ENCODE assay signal across 8 cellular contexts in the genomic region with DNA sequence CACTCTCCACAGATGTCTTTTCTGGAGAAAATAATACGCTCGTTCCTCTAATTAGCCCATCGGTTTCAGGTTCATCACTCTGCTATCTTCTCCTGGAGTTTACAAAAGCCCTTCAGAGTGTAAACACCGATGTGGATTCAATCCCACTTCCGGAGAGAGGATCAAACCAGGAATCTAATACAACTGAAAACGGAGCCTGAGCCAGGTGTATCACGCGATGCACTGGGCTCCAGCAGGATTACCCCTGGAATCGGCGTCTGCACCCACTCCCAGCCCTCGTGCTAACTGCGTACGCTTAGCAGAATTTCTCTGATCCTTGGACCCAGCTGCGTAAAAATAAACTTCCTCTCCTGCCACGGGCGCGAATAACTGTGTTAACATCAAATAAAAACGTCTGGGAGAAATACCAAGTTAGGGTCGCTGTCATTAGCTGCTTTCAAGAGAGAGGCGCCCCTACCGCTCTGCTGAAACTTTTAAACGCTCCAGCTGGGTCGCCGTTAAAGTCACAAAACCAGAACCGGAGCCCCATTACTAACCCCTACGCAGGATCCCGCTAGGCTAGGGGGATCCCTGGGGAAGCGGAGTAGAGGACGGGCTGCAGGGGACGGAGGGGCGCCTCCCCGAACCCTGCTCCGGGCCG. TPM values are rescaled to one million over a fixed set of nuclear protein-coding genes. Genes with fewer than 3 reads are reported as not detected.
DNase-seq lines count a peak whose midpoint lies in the region; ATAC-seq and TF ChIP-seq lines count a peak whose summit lies in the region.

No MANE protein-coding gene starts in this region.

- intact Hi-C loops in heart right ventricle (cut with DNase I) = loop anchor here in 6 of 10 donors (1.0 to 10.0 kb wide), 7 partner anchors 34 to 166 kb away; partner anchors contain the start of genes TRIM4 (in 2 of the 6), MBLAC1 (in 1 of the 6) and ZSCAN21 (in 1 of the 6)
- intact Hi-C loops in left ventricle myocardium superior (cut with micrococcal nuclease) = no loop called here
- intact Hi-C loops in dorsolateral prefrontal cortex (cut with DNase I) = loop anchor here (1.0 to 10.0 kb wide), 3 partner anchors 34 to 86 kb away; partner anchors contain the start of gene ZSCAN21 (in 2 of the 2)
- intact Hi-C loops in natural killer cell (cut with micrococcal nuclease) = loop anchor here (1.0 to 5.0 kb wide), 5 partner anchors 34 to 140 kb away; partner anchors contain the start of genes CNPY4, TAF6 and ZSCAN21

- H3K27ac ChIP-seq in heart right ventricle (peak overlapping the region; percentile 65 to 96 (median 89)), dorsolateral prefrontal cortex (peak overlapping the region in 57 of 59 donors; percentile 30 to 97 (median 88))

- H3K4me1 Mint-ChIP-seq in natural killer cell = peaks cover 20 to 37% of the 10 kb centered on the region in 2 donors

- H3K4me3 Mint-ChIP-seq in natural killer cell = peak overlapping the region; percentile 90

- DNase-seq in heart right ventricle (no peak), left ventricle myocardium superior (no peak), NCI-H774 (lab: John Stamatoyannopoulos, UW) (peak; percentile 56), dorsolateral prefrontal cortex (no peak), natural killer cell (no peak), KBM-7 (no peak), NCI-H226 (no peak)
- no peak for DNase-seq in activated effector memory CD4-positive, alpha-beta T cell treated with anti-CD3 and anti-CD28 coated beads, Interleukin-2, amount 50 U/mL, for 16 hours

- H3K4me3 ChIP-seq in heart right ventricle (peak overlapping the region; percentile 71 to 99 (median 90)), dorsolateral prefrontal cortex (peak overlapping the region; percentile 62 to 100 (median 97))

- H3K27me3 ChIP-seq in heart right ventricle = no peaks in the 10 kb centered on the region
- no peaks in the 10 kb centered on the region for H3K27me3 ChIP-seq in dorsolateral prefrontal cortex

- H3K9me3 ChIP-seq in heart right ventricle = no peaks in the 10 kb centered on the region

- peaks cover 0 to 43% (median 24%) of the 10 kb centered on the region in 9 donors for H3K36me3 ChIP-seq in heart right ventricle

- in situ Hi-C loops in KBM-7 (cut with MboI; ENCODE audit: low pct_unique_long_range_greater_than_20kb, low sequenced_read_pairs) = no loop called here

- no peak for ATAC-seq in heart right ventricle
- no peak for ATAC-seq in left ventricle myocardium superior
- peak in 1 of 3 donors; percentile 1 for ATAC-seq in natural killer cell

- H3K36me3 Mint-ChIP-seq in natural killer cell = no peaks in the 10 kb centered on the region

- no peak for TF ChIP-seq CTCF in heart right ventricle (IDR thresholded peaks at IDR 0.05)
- TF ChIP-seq CTCF in dorsolateral prefrontal cortex (IDR thresholded peaks at IDR 0.05 in 54 of 56, conservative IDR thresholded peaks at IDR 0.05 in 2 of 56; ENCODE audit: low read depth in 1 of 56, partially characterized antibody in 56 of 56) = no peak
- no peak for TF ChIP-seq CTCF in natural killer cell (IDR thresholded peaks at IDR 0.05)

- peaks cover 7 to 42% (median 32%) of the 10 kb centered on the region in 9 donors for H3K4me1 ChIP-seq in heart right ventricle

- no peaks in the 10 kb centered on the region for H3K9me3 Mint-ChIP-seq in natural killer cell

- WGBS in heart right ventricle, 2 donors = 1% methylated on average over 34 of the region's 34 CpGs

- peak overlapping the region; percentile 77 to 83 for H3K27ac Mint-ChIP-seq in natural killer cell

- H3K27me3 Mint-ChIP-seq in natural killer cell (ENCODE audit: low read depth in 2 of 2) = no peaks in the 10 kb centered on the region

RNA-seq across cellular contexts. Expression of gene ZNF3, which starts 0.5 kb away (rescaled TPM):
- total RNA-seq in heart right ventricle (10 to 100 TPM; 14.1 to 17.8 (median 15.3) TPM), left ventricle myocardium superior (15.6 TPM), dorsolateral prefrontal cortex (10 to 100 TPM; 17.5 to 42.7 (median 26.8) TPM), natural killer cell (10 to 100 TPM; 37.8 to 51.6 (median 49.0) TPM)
- polyA plus RNA-seq in heart right ventricle = 10 to 100 TPM in 1 of 2 donors, 1 to 10 TPM in 1; 9.0 to 17.7 TPM

RNA-seq across cellular contexts. Expression of gene COPS6, which starts 7.8 kb away (rescaled TPM):
- total RNA-seq in heart right ventricle (100 to 1,000 TPM; 106 to 130 (median 113) TPM), left ventricle myocardium superior (126 TPM), dorsolateral prefrontal cortex (100 to 1,000 TPM in 100 of 120 experiments, 10 to 100 TPM in 20; 82.0 to 137 (median 116) TPM), natural killer cell (10 to 100 TPM; 79.0 to 94.6 (median 84.4) TPM)
- 100 to 1,000 TPM; 121 to 135 TPM for polyA plus RNA-seq in heart right ventricle

RNA-seq across cellular contexts. Expression of gene MCM7, which starts 20.2 kb away (rescaled TPM):
- total RNA-seq in heart right ventricle (10 to 100 TPM; 11.6 to 30.4 (median 15.5) TPM), left ventricle myocardium superior (23.9 TPM), dorsolateral prefrontal cortex (10 to 100 TPM; 19.4 to 81.4 (median 38.0) TPM), natural killer cell (100 to 1,000 TPM; 112 to 214 (median 137) TPM)
- 10 to 100 TPM; 22.7 to 25.1 TPM for polyA plus RNA-seq in heart right ventricle

RNA-seq across cellular contexts. Expression of gene AP4M1, which starts 20.4 kb away (rescaled TPM):
- total RNA-seq in heart right ventricle = 10 to 100 TPM in 9 of 10 donors, 1 to 10 TPM in 1; 8.4 to 14.4 (median 11.0) TPM
- 10 to 100 TPM; 15.9 to 20.6 TPM for polyA plus RNA-seq in heart right ventricle
- 15.3 TPM for total RNA-seq in left ventricle myocardium superior
- 10 to 100 TPM; 11.3 to 28.4 (median 19.5) TPM for total RNA-seq in dorsolateral prefrontal cortex
- 10 to 100 TPM in 2 of 3 donors, 1 to 10 TPM in 1; 8.4 to 12.8 (median 12.7) TPM for total RNA-seq in natural killer cell

RNA-seq across cellular contexts. Expression of gene ZSCAN21, which starts 31.4 kb away (rescaled TPM):
- total RNA-seq in heart right ventricle (1 to 10 TPM; 5.4 to 10.0 (median 6.9) TPM), left ventricle myocardium superior (7.7 TPM), dorsolateral prefrontal cortex (10 to 100 TPM in 107 of 120 experiments, 1 to 10 TPM in 13; 8.2 to 18.7 (median 13.4) TPM), natural killer cell (1 to 10 TPM; 6.2 to 8.9 (median 7.2) TPM)
- polyA plus RNA-seq in heart right ventricle = 1 to 10 TPM; 5.8 to 8.3 TPM
